15 cellular contexts compared by ENCODE assay signal in genomic region chr16:66904846-66905632, GRCh38. TPM values are rescaled to one million over a fixed set of nuclear protein-coding genes. Genes with fewer than 3 reads are reported as not detected.
DNase-seq lines count a peak whose midpoint lies in the region; ATAC-seq, FAIRE-seq and TF ChIP-seq lines count a peak whose summit lies in the region.
"Had no signal": no experiment of that assay in that cellular context is flagged by ENCODE, and none has a peak within 500 bp of the region (broad histone marks: within the 10 kb centered on the region; RNA-seq: fewer than 3 reads in every experiment).

No MANE protein-coding gene starts in this region.

- CTCF ChIA-PET in K562 (lab: Yijun Ruan, JAX; ENCODE audit: low intra/inter-chr PET ratio), result no interaction called here

- no peaks in the 10 kb centered on the region for H3K9me3 Mint-ChIP-seq in T-helper 2 cell treated with Interferon-gamma antibody and Interleukin-4, amounts not matched to agents 5 μg/mL and 100 μg/mL, for 36 hours
- no peaks in the 10 kb centered on the region for H3K9me3 Mint-ChIP-seq in activated T-cell treated with anti-CD3 and anti-CD28 coated beads, Interleukin-2, amount 50 U/mL, for 24 hours
- H3K9me3 Mint-ChIP-seq: activated CD8-positive, alpha-beta T cell treated with anti-CD3 and anti-CD28 coated beads for 36 hours; GM23338; T-helper 1 cell treated with Interleukin-12 subunit alpha and Interleukin-12 subunit beta and Interleukin-4 antibody, amounts not matched to agents 30 μg/mL and 1 μg/mL, for 36 hours had no signal

- FAIRE-seq in K562 (lab: Jason Lieb, UNC), result no peak
- FAIRE-seq: islet of Langerhans had no signal

- 72% methylated on average over 16 of the region's 16 CpGs for WGBS in K562 (ENCODE audit: insufficient coverage, low coverage, missing lambda C conversion rate)
- 41% methylated on average over 16 of the region's 16 CpGs for WGBS in right cardiac atrium

- intact Hi-C loops in K562 (cut with micrococcal nuclease), result no loop called here
- intact Hi-C loops in right cardiac atrium (cut with DNase I), result no loop called here

- H3K9me3 ChIP-seq in BLaER1 treated with 17β-estradiol and CSF1 and Interleukin-3, amounts not matched to agents 10 nM and 100 nM (replicated peaks in 1 of 11), result no peaks in the 10 kb centered on the region
- H3K9me3 ChIP-seq in K562 (replicated peaks; ENCODE audit: control insufficient read depth, insufficient read depth, low read depth, low read length) (no peaks in the 10 kb centered on the region), right cardiac atrium (ENCODE audit: control insufficient read depth, low read length) (no peaks in the 10 kb centered on the region)
- H3K9me3 ChIP-seq: neutrophil had no signal

- H3K27me3 ChIP-seq in BLaER1 treated with 17β-estradiol and CSF1 and Interleukin-3, amounts not matched to agents 10 nM and 100 nM, result no peaks in the 10 kb centered on the region
- no peaks in the 10 kb centered on the region for H3K27me3 ChIP-seq in K562 (ENCODE audit: control insufficient read depth in 2 of 2, insufficient read depth in 2 of 2, low read length in 2 of 2)
- H3K27me3 ChIP-seq in right cardiac atrium (ENCODE audit: control insufficient read depth, insufficient read depth), result no peaks in the 10 kb centered on the region
- H3K27me3 ChIP-seq in rectal smooth muscle tissue (ENCODE audit: control insufficient read depth, insufficient read depth, low read length), result no peaks in the 10 kb centered on the region

- no peak for DNase-seq in K562 (ENCODE audit: extremely low read depth in 1 of 4, low spot score in 3 of 4)
- peak in 2 of 3 donors; percentile 58 to 69 for DNase-seq in right cardiac atrium
- DNase-seq in T-helper 2 cell treated with Interferon-gamma antibody and Interleukin-4, amounts not matched to agents 5 μg/mL and 100 μg/mL, for 36 hours (ENCODE audit: low spot score), result no peak
- DNase-seq in AML-193 (lab: John Stamatoyannopoulos, UW), result no peak
- no peak for DNase-seq in activated T-cell treated with anti-CD3 and anti-CD28 coated beads, Interleukin-2, amount 50 U/mL, for 24 hours
- DNase-seq: DMS79 treated with DMSO at 0.1 percent for 48 hours had no signal

- H2AFZ ChIP-seq in K562 (ENCODE audit: low read depth, low read length), result peak overlapping the region; percentile 72
- H2AFZ ChIP-seq: GM23338, PC-9 had no signal

- no TSS peak for BruUV-seq in K562 (replicated peaks; lab: Mats Ljungman, UMichigan)

- H3K4me1 Mint-ChIP-seq in T-helper 2 cell treated with Interferon-gamma antibody and Interleukin-4, amounts not matched to agents 5 μg/mL and 100 μg/mL, for 36 hours (ENCODE audit: low read depth), result peaks cover 6% of the 10 kb centered on the region
- H3K4me1 Mint-ChIP-seq in activated T-cell treated with anti-CD3 and anti-CD28 coated beads, Interleukin-2, amount 50 U/mL, for 24 hours (ENCODE audit: low read depth), result peaks cover 6% of the 10 kb centered on the region

- TF ChIP-seq EP300 in K562 (IDR thresholded peaks at IDR 0.05; ENCODE audit: low read length), result no peak

- H3K27ac Mint-ChIP-seq in T-helper 2 cell treated with Interferon-gamma antibody and Interleukin-4, amounts not matched to agents 5 μg/mL and 100 μg/mL, for 36 hours, result no peak overlapping the region
- no peak overlapping the region for H3K27ac Mint-ChIP-seq in activated T-cell treated with anti-CD3 and anti-CD28 coated beads, Interleukin-2, amount 50 U/mL, for 24 hours
- H3K27ac Mint-ChIP-seq: activated CD8-positive, alpha-beta T cell treated with anti-CD3 and anti-CD28 coated beads for 36 hours; GM23338 had no signal

- H3K9ac ChIP-seq in BLaER1 treated with 17β-estradiol and CSF1 and Interleukin-3, amounts not matched to agents 10 nM and 100 nM, result peak overlapping the region in 2 of 11 experiments; percentile 7 to 13; a peak in 1 of 22 replicates
- H3K9ac ChIP-seq in K562 (ENCODE audit: insufficient read depth in 1 of 2, low read depth in 2 of 2, low read length in 2 of 2) (peak overlapping the region in 1 of 2 experiments; percentile 80; a peak in 2 of 4 replicates), rectal smooth muscle tissue (ENCODE audit: low read length) (no peak overlapping the region)

- H4K20me1 ChIP-seq in BLaER1 treated with 17β-estradiol and CSF1 and Interleukin-3, amounts not matched to agents 10 nM and 100 nM, result no peaks in the 10 kb centered on the region; a peak in 2 of 22 replicates
- no peaks in the 10 kb centered on the region for H4K20me1 ChIP-seq in K562 (replicated peaks; ENCODE audit: control insufficient read depth, insufficient read depth, low read length)

- H3K27ac ChIP-seq in BLaER1 treated with 17β-estradiol and CSF1 and Interleukin-3, amounts not matched to agents 10 nM and 100 nM, result peak overlapping the region in 1 of 11 experiments; percentile 52; a peak in 1 of 22 replicates
- H3K27ac ChIP-seq in K562 (ENCODE audit: extremely low read depth, low read depth, low read length) (no peak overlapping the region), right cardiac atrium (ENCODE audit: low read length) (peak overlapping the region; percentile 92), rectal smooth muscle tissue (ENCODE audit: low read depth, low read length) (peak overlapping the region; percentile 34)
- H3K27ac ChIP-seq: neutrophil, PC-9 had no signal

- no peak for ATAC-seq in K562
- ATAC-seq in right cardiac atrium, result peak in 1 of 2 donors; percentile 3
- no peak for ATAC-seq in GM19351 (IDR thresholded peaks at IDR 0.05; ENCODE audit: unreplicated experiment)

- H3K36me3 ChIP-seq in BLaER1 treated with 17β-estradiol and CSF1 and Interleukin-3, amounts not matched to agents 10 nM and 100 nM, result no peaks in the 10 kb centered on the region
- H3K36me3 ChIP-seq in K562 (ENCODE audit: control insufficient read depth, insufficient read depth, low read length), result no peaks in the 10 kb centered on the region
- H3K36me3 ChIP-seq in rectal smooth muscle tissue (ENCODE audit: control insufficient read depth, insufficient read depth, low read length), result no peaks in the 10 kb centered on the region
- H3K36me3 ChIP-seq: neutrophil had no signal

- no peak overlapping the region for H3K4me3 ChIP-seq in BLaER1 treated with 17β-estradiol and CSF1 and Interleukin-3, amounts not matched to agents 10 nM and 100 nM
- no peak overlapping the region for H3K4me3 ChIP-seq in K562
- peak overlapping the region; percentile 4 for H3K4me3 ChIP-seq in right cardiac atrium (ENCODE audit: low read length)
- peak overlapping the region; percentile 31 for H3K4me3 ChIP-seq in rectal smooth muscle tissue (ENCODE audit: low read length)
- H3K4me3 ChIP-seq: GM23338, PC-9 had no signal

- no peak for TF ChIP-seq CTCF in K562 (IDR thresholded peaks at IDR 0.05 in 2 of 3, conservative IDR thresholded peaks at IDR 0.05 in 1 of 3; ENCODE audit: insufficient read depth in 2 of 3, low read depth in 1 of 3, low read length in 3 of 3)

- no peaks in the 10 kb centered on the region for H3K9me1 ChIP-seq in K562 (ENCODE audit: control insufficient read depth, insufficient read depth, low read length)

- no peak overlapping the region for H3K4me3 Mint-ChIP-seq in T-helper 2 cell treated with Interferon-gamma antibody and Interleukin-4, amounts not matched to agents 5 μg/mL and 100 μg/mL, for 36 hours
- H3K4me3 Mint-ChIP-seq in activated T-cell treated with anti-CD3 and anti-CD28 coated beads, Interleukin-2, amount 50 U/mL, for 24 hours, result no peak overlapping the region
- H3K4me3 Mint-ChIP-seq: activated CD8-positive, alpha-beta T cell treated with anti-CD3 and anti-CD28 coated beads for 36 hours; GM23338; T-helper 1 cell treated with Interleukin-12 subunit alpha and Interleukin-12 subunit beta and Interleukin-4 antibody, amounts not matched to agents 30 μg/mL and 1 μg/mL, for 36 hours had no signal

- TF ChIP-seq POLR2A in K562 (conservative IDR thresholded peaks at IDR 0.05), result no peak

- H3K36me3 Mint-ChIP-seq in T-helper 2 cell treated with Interferon-gamma antibody and Interleukin-4, amounts not matched to agents 5 μg/mL and 100 μg/mL, for 36 hours (ENCODE audit: low read depth), result no peaks in the 10 kb centered on the region
- no peaks in the 10 kb centered on the region for H3K36me3 Mint-ChIP-seq in activated T-cell treated with anti-CD3 and anti-CD28 coated beads, Interleukin-2, amount 50 U/mL, for 24 hours (ENCODE audit: low read depth)

- TF ChIP-seq RAD21 in K562 (CRISPR knock-in tag; conservative IDR thresholded peaks at IDR 0.05 in 1 of 2, IDR thresholded peaks at IDR 0.05 in 1 of 2), result no peak

- in situ Hi-C loops in K562 (cut with MboI), result no loop called here

- POLR2A ChIA-PET in K562 (lab: Yijun Ruan, JAX), result interaction anchor here (0.5 to 1.4 kb wide), 5 partner anchors 12 to 245 kb away, joined by 3 to 9 read pairs (median 3); partner anchors contain the start of gene CDH16

- H3K4me2 ChIP-seq in BLaER1 treated with 17β-estradiol and CSF1 and Interleukin-3, amounts not matched to agents 10 nM and 100 nM, result peak overlapping the region in 7 of 11 experiments; percentile 63 to 90 (median 79); a peak in 13 of 22 replicates
- no peak overlapping the region for H3K4me2 ChIP-seq in K562 (ENCODE audit: insufficient read depth, low read length)
- H3K4me2 ChIP-seq: GM23338, PC-9 had no signal

- H3K27me3 Mint-ChIP-seq in T-helper 2 cell treated with Interferon-gamma antibody and Interleukin-4, amounts not matched to agents 5 μg/mL and 100 μg/mL, for 36 hours (ENCODE audit: low read depth), result no peaks in the 10 kb centered on the region
- no peaks in the 10 kb centered on the region for H3K27me3 Mint-ChIP-seq in activated T-cell treated with anti-CD3 and anti-CD28 coated beads, Interleukin-2, amount 50 U/mL, for 24 hours
- H3K27me3 Mint-ChIP-seq: activated CD8-positive, alpha-beta T cell treated with anti-CD3 and anti-CD28 coated beads for 36 hours had no signal

- H3K79me2 ChIP-seq in K562 (ENCODE audit: control insufficient read depth, insufficient read depth, low read length), result no peaks in the 10 kb centered on the region

- peaks cover 22 to 75% (median 55%) of the 10 kb centered on the region in 10 experiments for H3K4me1 ChIP-seq in BLaER1 treated with 17β-estradiol and CSF1 and Interleukin-3, amounts not matched to agents 10 nM and 100 nM
- peaks cover 31 to 54% of the 10 kb centered on the region in 2 experiments for H3K4me1 ChIP-seq in K562 (replicated peaks in 1 of 2; ENCODE audit: control insufficient read depth in 2 of 2, insufficient read depth in 2 of 2, low read length in 2 of 2)
- peaks cover 21% of the 10 kb centered on the region for H3K4me1 ChIP-seq in right cardiac atrium (ENCODE audit: control insufficient read depth, insufficient read depth, low read length)
- peaks cover 46% of the 10 kb centered on the region for H3K4me1 ChIP-seq in rectal smooth muscle tissue (ENCODE audit: control insufficient read depth, insufficient read depth, low read length)

RNA-seq across cellular contexts. Expression of gene CDH16, which starts 13.6 kb away (rescaled TPM):
- not detected in 2 replicates for total RNA-seq in K562 (2011; cell fraction: chromatin; rRNA removed; ENCODE audit: low replicate concordance)
- total RNA-seq in K562 (2011; cell fraction: nucleolus; rRNA removed), result not detected in 2 replicates
- total RNA-seq in K562 (2011; cell fraction: nucleoplasm; rRNA removed), result not detected in 2 replicates
- total RNA-seq in K562 (2014; rRNA removed), result not detected in 2 replicates
- total RNA-seq in K562 (2014; rRNA removed; fragmentation: Illumina TruSeq; extraction: Trizol), result not detected in 2 replicates
- total RNA-seq in K562 (2015; rRNA removed; fragmentation: Illumina TruSeq; extraction: Trizol), result not detected in 2 replicates
- not detected in 2 replicates for total RNA-seq in K562 (2021)
- not detected in 2 replicates for polyA plus RNA-seq in K562 (2011; rRNA removed)
- not detected in 2 replicates for polyA plus RNA-seq in K562 (2011; cell fraction: cytosol; rRNA removed)
- polyA plus RNA-seq in K562 (2011; cell fraction: nucleus; rRNA removed), result not detected in 2 replicates
- polyA plus RNA-seq in K562 (2012), result not detected in 2 replicates
- not detected in 2 replicates for polyA plus RNA-seq in K562 (2014; fragmentation: Illumina TruSeq; extraction: Trizol)
- polyA plus RNA-seq in K562 (2014; fragmentation: Nextera tagmentation; extraction: Ambion mirVana), result not detected
- not detected in 2 replicates for polyA plus RNA-seq in K562 (2014; rRNA removed)
- polyA minus RNA-seq in K562 (2011; rRNA and poly(A)+ RNA removed), result not detected in 2 replicates
- not detected in 2 replicates for polyA minus RNA-seq in K562 (2011; cell fraction: cytosol; rRNA and poly(A)+ RNA removed)
- polyA minus RNA-seq in K562 (2011; cell fraction: nucleus; rRNA and poly(A)+ RNA removed), result not detected in 2 replicates
- total RNA-seq in right cardiac atrium, result under 1 TPM; 0.38 to 0.97 (median 0.65) TPM
- polyA plus RNA-seq in right cardiac atrium, result 0.50 TPM
- total RNA-seq: activated CD8-positive, alpha-beta T cell treated with anti-CD3 and anti-CD28 coated beads for 36 hours; GM23338; PC-9 had no signal
- polyA plus RNA-seq: GM23338 had no signal

RNA-seq across cellular contexts. Expression of gene RRAD, which starts 20.3 kb away (rescaled TPM):
- total RNA-seq in K562 (2011; cell fraction: chromatin; rRNA removed; ENCODE audit: low replicate concordance), result not detected in 2 replicates
- 0.79 and 1.2 TPM in 2 replicates for total RNA-seq in K562 (2011; cell fraction: nucleolus; rRNA removed)
- 0.44 TPM in 1 of 2 replicates, not detected in the other for total RNA-seq in K562 (2011; cell fraction: nucleoplasm; rRNA removed)
- total RNA-seq in K562 (2014; rRNA removed), result 0.09 and 0.12 TPM in 2 replicates
- not detected in 2 replicates for total RNA-seq in K562 (2014; rRNA removed; fragmentation: Illumina TruSeq; extraction: Trizol)
- not detected in 2 replicates for total RNA-seq in K562 (2015; rRNA removed; fragmentation: Illumina TruSeq; extraction: Trizol)
- 0.13 and 0.16 TPM in 2 replicates for total RNA-seq in K562 (2021)
- 0.05 and 0.20 TPM in 2 replicates for polyA plus RNA-seq in K562 (2011; rRNA removed)
- 0.28 and 0.65 TPM in 2 replicates for polyA plus RNA-seq in K562 (2011; cell fraction: cytosol; rRNA removed)
- 0.20 and 0.71 TPM in 2 replicates for polyA plus RNA-seq in K562 (2011; cell fraction: nucleus; rRNA removed)
- polyA plus RNA-seq in K562 (2012), result 0.12 and 1.1 TPM in 2 replicates
- polyA plus RNA-seq in K562 (2014; fragmentation: Illumina TruSeq; extraction: Trizol), result not detected in 2 replicates
- not detected for polyA plus RNA-seq in K562 (2014; fragmentation: Nextera tagmentation; extraction: Ambion mirVana)
- 0.12 TPM in 1 of 2 replicates, not detected in the other for polyA plus RNA-seq in K562 (2014; rRNA removed)
- polyA minus RNA-seq in K562 (2011; rRNA and poly(A)+ RNA removed), result 0.14 TPM in 1 of 2 replicates, not detected in the other
- polyA minus RNA-seq in K562 (2011; cell fraction: cytosol; rRNA and poly(A)+ RNA removed), result 0.95 TPM in 1 of 2 replicates, not detected in the other
- polyA minus RNA-seq in K562 (2011; cell fraction: nucleus; rRNA and poly(A)+ RNA removed), result 0.22 TPM in 1 of 2 replicates, not detected in the other
- 100 to 1,000 TPM; 135 to 299 (median 142) TPM for total RNA-seq in right cardiac atrium
- 375 TPM for polyA plus RNA-seq in right cardiac atrium
- total RNA-seq: GM23338 had no signal

RNA-seq across cellular contexts. Expression of gene PDP2, which starts 24.7 kb away (rescaled TPM):
- total RNA-seq in K562 (2011; cell fraction: chromatin; rRNA removed; ENCODE audit: low replicate concordance), result 44.7 and 44.9 TPM in 2 replicates
- total RNA-seq in K562 (2011; cell fraction: nucleolus; rRNA removed), result 21.3 and 22.0 TPM in 2 replicates
- 27.4 and 39.0 TPM in 2 replicates for total RNA-seq in K562 (2011; cell fraction: nucleoplasm; rRNA removed)
- 5.5 and 6.7 TPM in 2 replicates for total RNA-seq in K562 (2014; rRNA removed)
- total RNA-seq in K562 (2014; rRNA removed; fragmentation: Illumina TruSeq; extraction: Trizol), result 7.2 and 8.3 TPM in 2 replicates
- total RNA-seq in K562 (2015; rRNA removed; fragmentation: Illumina TruSeq; extraction: Trizol), result 5.8 and 6.7 TPM in 2 replicates
- total RNA-seq in K562 (2021), result 17.7 and 18.5 TPM in 2 replicates
- 24.3 and 28.6 TPM in 2 replicates for polyA plus RNA-seq in K562 (2011; rRNA removed)
- polyA plus RNA-seq in K562 (2011; cell fraction: cytosol; rRNA removed), result 13.0 and 18.7 TPM in 2 replicates
- 14.8 and 18.4 TPM in 2 replicates for polyA plus RNA-seq in K562 (2011; cell fraction: nucleus; rRNA removed)
- 5.3 and 7.2 TPM in 2 replicates for polyA plus RNA-seq in K562 (2012)
- 11.4 and 15.8 TPM in 2 replicates for polyA plus RNA-seq in K562 (2014; fragmentation: Illumina TruSeq; extraction: Trizol)
- polyA plus RNA-seq in K562 (2014; fragmentation: Nextera tagmentation; extraction: Ambion mirVana), result 1 to 10 TPM; 2.5 to 4.2 TPM
- polyA plus RNA-seq in K562 (2014; rRNA removed), result 8.3 and 8.7 TPM in 2 replicates
- polyA minus RNA-seq in K562 (2011; rRNA and poly(A)+ RNA removed), result 41.5 and 46.7 TPM in 2 replicates
- polyA minus RNA-seq in K562 (2011; cell fraction: cytosol; rRNA and poly(A)+ RNA removed), result 15.2 and 19.5 TPM in 2 replicates
- 10.0 and 16.6 TPM in 2 replicates for polyA minus RNA-seq in K562 (2011; cell fraction: nucleus; rRNA and poly(A)+ RNA removed)
- total RNA-seq in right cardiac atrium, result 1 to 10 TPM; 3.8 to 4.4 (median 4.1) TPM
- 2.1 TPM for polyA plus RNA-seq in right cardiac atrium

RNA-seq across cellular contexts. Expression of gene CIAO2B, which starts 29.2 kb away (rescaled TPM):
- total RNA-seq in K562 (2011; cell fraction: chromatin; rRNA removed; ENCODE audit: low replicate concordance), result 10.4 and 40.1 TPM in 2 replicates
- total RNA-seq in K562 (2011; cell fraction: nucleolus; rRNA removed), result 65.7 and 75.7 TPM in 2 replicates
- 39.2 and 45.6 TPM in 2 replicates for total RNA-seq in K562 (2011; cell fraction: nucleoplasm; rRNA removed)
- 147 and 189 TPM in 2 replicates for total RNA-seq in K562 (2014; rRNA removed)
- 57.6 and 86.8 TPM in 2 replicates for total RNA-seq in K562 (2014; rRNA removed; fragmentation: Illumina TruSeq; extraction: Trizol)
- total RNA-seq in K562 (2015; rRNA removed; fragmentation: Illumina TruSeq; extraction: Trizol), result 104 and 111 TPM in 2 replicates
- 99.4 and 104 TPM in 2 replicates for total RNA-seq in K562 (2021)
- polyA plus RNA-seq in K562 (2011; rRNA removed), result 146 and 161 TPM in 2 replicates
- 295 and 471 TPM in 2 replicates for polyA plus RNA-seq in K562 (2011; cell fraction: cytosol; rRNA removed)
- 117 and 133 TPM in 2 replicates for polyA plus RNA-seq in K562 (2011; cell fraction: nucleus; rRNA removed)
- 198 and 206 TPM in 2 replicates for polyA plus RNA-seq in K562 (2012)
- polyA plus RNA-seq in K562 (2014; fragmentation: Illumina TruSeq; extraction: Trizol), result 113 and 154 TPM in 2 replicates
- polyA plus RNA-seq in K562 (2014; fragmentation: Nextera tagmentation; extraction: Ambion mirVana), result 100 to 1,000 TPM; 104 to 122 TPM
- 182 and 250 TPM in 2 replicates for polyA plus RNA-seq in K562 (2014; rRNA removed)
- 67.2 and 95.6 TPM in 2 replicates for polyA minus RNA-seq in K562 (2011; rRNA and poly(A)+ RNA removed)
- polyA minus RNA-seq in K562 (2011; cell fraction: cytosol; rRNA and poly(A)+ RNA removed), result 68.9 and 80.4 TPM in 2 replicates
- 16.6 and 19.4 TPM in 2 replicates for polyA minus RNA-seq in K562 (2011; cell fraction: nucleus; rRNA and poly(A)+ RNA removed)
- 100 to 1,000 TPM in 2 of 4 donors, 10 to 100 TPM in 2; 82.8 to 104 (median 100) TPM for total RNA-seq in right cardiac atrium
- polyA plus RNA-seq in right cardiac atrium, result 239 TPM

RNA-seq across cellular contexts. Expression of gene CES2, which starts 30.3 kb away (rescaled TPM):
- 47.2 and 114 TPM in 2 replicates for total RNA-seq in K562 (2011; cell fraction: chromatin; rRNA removed; ENCODE audit: low replicate concordance)
- total RNA-seq in K562 (2011; cell fraction: nucleolus; rRNA removed), result 82.2 and 90.6 TPM in 2 replicates
- 50.4 and 59.2 TPM in 2 replicates for total RNA-seq in K562 (2011; cell fraction: nucleoplasm; rRNA removed)
- total RNA-seq in K562 (2014; rRNA removed) (35.0 and 38.1 TPM in 2 replicates), K562 (2014; rRNA removed; fragmentation: Illumina TruSeq; extraction: Trizol) (15.2 and 16.8 TPM in 2 replicates), K562 (2015; rRNA removed; fragmentation: Illumina TruSeq; extraction: Trizol) (23.6 and 24.4 TPM in 2 replicates), K562 (2021) (33.5 and 37.9 TPM in 2 replicates), right cardiac atrium (10 to 100 TPM; 32.4 to 47.6 (median 37.1) TPM)
- polyA plus RNA-seq in K562 (2011; rRNA removed) (14.0 and 14.1 TPM in 2 replicates), K562 (2014; fragmentation: Illumina TruSeq; extraction: Trizol) (24.9 and 28.4 TPM in 2 replicates), K562 (2014; fragmentation: Nextera tagmentation; extraction: Ambion mirVana) (1 to 10 TPM; 2.2 to 2.4 TPM), K562 (2014; rRNA removed) (27.7 and 28.3 TPM in 2 replicates), right cardiac atrium (46.1 TPM)
- polyA plus RNA-seq in K562 (2011; cell fraction: cytosol; rRNA removed), result 14.0 and 32.8 TPM in 2 replicates
- polyA plus RNA-seq in K562 (2011; cell fraction: nucleus; rRNA removed), result 17.8 and 25.2 TPM in 2 replicates
- polyA plus RNA-seq in K562 (2012), result 22.3 and 36.1 TPM in 2 replicates
- 11.9 and 18.9 TPM in 2 replicates for polyA minus RNA-seq in K562 (2011; rRNA and poly(A)+ RNA removed)
- polyA minus RNA-seq in K562 (2011; cell fraction: cytosol; rRNA and poly(A)+ RNA removed), result 22.0 and 22.2 TPM in 2 replicates
- 44.2 and 45.3 TPM in 2 replicates for polyA minus RNA-seq in K562 (2011; cell fraction: nucleus; rRNA and poly(A)+ RNA removed)

Comparison
In these comparisons a context has a peak if more than half of its experiments do, and no peak if none do; other contexts are left out.
1. H3K4me3 ChIP-seq: peak in right cardiac atrium (single experiment) and rectal smooth muscle tissue (single experiment); none in BLaER1 treated with 17β-estradiol and CSF1 and Interleukin-3, amounts not matched to agents 10 nM and 100 nM (0 of 10) and K562 (single experiment).
2. DNase-seq: peak in right cardiac atrium (2 of 3); none in K562 (0 of 4), T-helper 2 cell treated with Interferon-gamma antibody and Interleukin-4, amounts not matched to agents 5 μg/mL and 100 μg/mL, for 36 hours (single experiment), AML-193 (0 of 2) and activated T-cell treated with anti-CD3 and anti-CD28 coated beads, Interleukin-2, amount 50 U/mL, for 24 hours (single experiment).
3. RNA of gene RRAD, which starts 20.3 kb away (total RNA-seq): 135 to 299 TPM in right cardiac atrium; 0.09 to 1.2 TPM in K562; every median in the first group is over 10 times any median in the second.